8 cellular contexts compared by ENCODE assay signal in genomic region chr10:7408003-7408493, GRCh38. TPM values are rescaled to one million over a fixed set of nuclear protein-coding genes. Genes with fewer than 3 reads are reported as not detected.
DNase-seq lines count a peak whose midpoint lies in the region; ATAC-seq and TF ChIP-seq lines count a peak whose summit lies in the region.

No MANE protein-coding gene starts in this region.

- H3K27me3 ChIP-seq in breast epithelium, result peaks cover 0 to 16% of the 10 kb centered on the region in 2 donors
- peaks cover 8% of the 10 kb centered on the region for H3K27me3 ChIP-seq in mesendoderm (ENCODE audit: insufficient read depth, low read length, poor library complexity)

- DNase-seq in breast epithelium (ENCODE audit: low spot score in 2 of 2) (no peak), MCF 10A (ENCODE audit: unreplicated experiment) (no peak), ecto neural progenitor cell (ENCODE audit: low spot score) (peak; percentile 69), mesendoderm (peak; percentile 66)
- peak; percentile 36 to 53 for DNase-seq in activated CD4-positive, alpha-beta T cell treated with anti-CD3 and anti-CD28 coated beads for 4 hours
- DNase-seq in stimulated activated naive CD8-positive, alpha-beta T cell treated with anti-CD3 and anti-CD28 coated beads, Interleukin-15, amount 100 ng/mL, for 72 hours, result peak; percentile 46 to 55

- peaks cover 1% of the 10 kb centered on the region for H3K79me1 ChIP-seq in mesendoderm (ENCODE audit: low read length)

- no peak overlapping the region for H2BK15ac ChIP-seq in mesendoderm (replicated peaks; ENCODE audit: low read depth)

- H3K9me3 Mint-ChIP-seq in MCF 10A (ENCODE audit: unreplicated experiment), result no peaks in the 10 kb centered on the region
- no peaks in the 10 kb centered on the region for H3K9me3 Mint-ChIP-seq in stimulated activated naive CD8-positive, alpha-beta T cell treated with anti-CD3 and anti-CD28 coated beads, Interleukin-15, amount 100 ng/mL, for 72 hours

- H3K27ac ChIP-seq in breast epithelium (peak overlapping the region; percentile 75 to 93), mesendoderm (ENCODE audit: low read depth, low read length) (no peak overlapping the region)

- no peak overlapping the region for H3K4ac ChIP-seq in mesendoderm (ENCODE audit: low read depth, low read length)

- H2BK120ac ChIP-seq in mesendoderm (ENCODE audit: low read depth, low read length), result no peak overlapping the region

- peak overlapping the region; percentile 53 for H3K9ac ChIP-seq in mesendoderm (ENCODE audit: low read length)

- peak overlapping the region; percentile 41 for H3K18ac ChIP-seq in mesendoderm (ENCODE audit: low read length)

- TF ChIP-seq POLR2A in breast epithelium (IDR thresholded peaks at IDR 0.05), result no peak

- peak overlapping the region; percentile 58 for H3K4me2 ChIP-seq in mesendoderm (ENCODE audit: low read length)

- BruUV-seq in MCF 10A (replicated peaks; lab: Mats Ljungman, UMichigan), result no TSS peak

- POLR2A ChIA-PET in MCF 10A (lab: Yijun Ruan, JAX), result interaction anchor here (1.5 to 3.6 kb wide), 3 partner anchors 104 to 175 kb away, joined by 5 to 24 read pairs (median 11); no protein-coding TSS in a partner anchor

- intact Hi-C loops in breast epithelium (cut with DNase I; ENCODE audit: low total_unique reads) (loop anchor here (2.0 kb wide), 1 partner anchor 41 kb away; no protein-coding TSS in a partner anchor), MCF 10A (cut with micrococcal nuclease) (no loop called here)

- H3K79me2 ChIP-seq in mesendoderm (ENCODE audit: control insufficient read depth, insufficient read depth, low read length), result no peaks in the 10 kb centered on the region

- WGBS in mesendoderm (ENCODE audit: extremely low coverage, insufficient coverage, low lambda C conversion rate), result no CpG with 5 or more reads among the region's 41 CpGs

- no peak for ATAC-seq in stimulated activated naive CD8-positive, alpha-beta T cell treated with anti-CD3 and anti-CD28 coated beads, Interleukin-15, amount 100 ng/mL, for 72 hours
- ATAC-seq in HG02798 (IDR thresholded peaks at IDR 0.05; ENCODE audit: poor library complexity, unreplicated experiment), result no peak
- no peak for ATAC-seq in HG03196 (IDR thresholded peaks at IDR 0.05; ENCODE audit: unreplicated experiment)

- H4K5ac ChIP-seq in mesendoderm (ENCODE audit: low read length), result no peak overlapping the region

- H3K36me3 ChIP-seq in breast epithelium, result no peaks in the 10 kb centered on the region
- no peaks in the 10 kb centered on the region for H3K36me3 ChIP-seq in mesendoderm (ENCODE audit: control insufficient read depth, insufficient read depth, low read length)

- H3K4me3 Mint-ChIP-seq in MCF 10A (ENCODE audit: unreplicated experiment), result no peak overlapping the region
- H3K4me3 Mint-ChIP-seq in stimulated activated naive CD8-positive, alpha-beta T cell treated with anti-CD3 and anti-CD28 coated beads, Interleukin-15, amount 100 ng/mL, for 72 hours, result peak overlapping the region; percentile 92 to 99

- H3K27ac Mint-ChIP-seq in MCF 10A (ENCODE audit: low read depth, unreplicated experiment), result no peak overlapping the region
- peak overlapping the region; percentile 91 to 97 for H3K27ac Mint-ChIP-seq in stimulated activated naive CD8-positive, alpha-beta T cell treated with anti-CD3 and anti-CD28 coated beads, Interleukin-15, amount 100 ng/mL, for 72 hours

- peak overlapping the region; percentile 80 for H3K56ac ChIP-seq in mesendoderm (ENCODE audit: low read length)

- TF ChIP-seq CTCF in breast epithelium (IDR thresholded peaks at IDR 0.05) (no peak), MCF 10A (IDR thresholded peaks at IDR 0.05; ENCODE audit: unreplicated experiment) (no peak)

- no peak overlapping the region for H2BK5ac ChIP-seq in mesendoderm (ENCODE audit: low read length)

- H3K23ac ChIP-seq in mesendoderm (ENCODE audit: low read length), result no peak overlapping the region

- no peaks in the 10 kb centered on the region for H3K9me3 ChIP-seq in breast epithelium

- CTCF ChIA-PET in MCF 10A (lab: Yijun Ruan, JAX), result interaction anchor here (0.6 kb wide), 1 partner anchor 137 kb away, joined by 4 read pairs; no protein-coding TSS in a partner anchor

- peaks cover 9% of the 10 kb centered on the region for H3K4me1 Mint-ChIP-seq in MCF 10A (ENCODE audit: insufficient read depth, unreplicated experiment)
- H3K4me1 Mint-ChIP-seq in stimulated activated naive CD8-positive, alpha-beta T cell treated with anti-CD3 and anti-CD28 coated beads, Interleukin-15, amount 100 ng/mL, for 72 hours, result peaks cover 75% of the 10 kb centered on the region

- H4K8ac ChIP-seq in mesendoderm (ENCODE audit: low read depth, low read length), result no peak overlapping the region

- H3K36me3 Mint-ChIP-seq in MCF 10A (ENCODE audit: insufficient read depth, unreplicated experiment), result peaks cover 5% of the 10 kb centered on the region

- no peaks in the 10 kb centered on the region for H3K27me3 Mint-ChIP-seq in MCF 10A (ENCODE audit: insufficient read depth, unreplicated experiment)
- peaks cover 14% of the 10 kb centered on the region for H3K27me3 Mint-ChIP-seq in stimulated activated naive CD8-positive, alpha-beta T cell treated with anti-CD3 and anti-CD28 coated beads, Interleukin-15, amount 100 ng/mL, for 72 hours

- peaks cover 8 to 12% of the 10 kb centered on the region in 2 donors for H3K4me1 ChIP-seq in breast epithelium
- peaks cover 5% of the 10 kb centered on the region for H3K4me1 ChIP-seq in mesendoderm (ENCODE audit: control insufficient read depth, low read depth, low read length)

- no peak overlapping the region for H2AK5ac ChIP-seq in mesendoderm (ENCODE audit: low read length)

- H3K4me3 ChIP-seq in breast epithelium (peak overlapping the region; percentile 65 to 90 (median 78)), mesendoderm (ENCODE audit: low read length) (peak overlapping the region; percentile 15)

RNA-seq across cellular contexts. Expression of gene SFMBT2, which starts 2.8 kb away (rescaled TPM):
- 10 to 100 TPM in 2 of 3 donors, 1 to 10 TPM in 1; 3.5 to 32.8 (median 22.8) TPM for total RNA-seq in breast epithelium
- total RNA-seq in MCF 10A (2022), result 5.8 and 7.4 TPM in 2 replicates
- polyA plus RNA-seq in mesendoderm (2013, experiment 1 of 2), result 1.1 TPM
- 1.0 TPM for polyA plus RNA-seq in mesendoderm (2013, experiment 2 of 2)

Comparison
In these comparisons a context has a peak if more than half of its experiments do, and no peak if none do; other contexts are left out.
1. DNase-seq: peak in activated CD4-positive, alpha-beta T cell treated with anti-CD3 and anti-CD28 coated beads for 4 hours (2 of 2), ecto neural progenitor cell (single experiment), mesendoderm (single experiment) and stimulated activated naive CD8-positive, alpha-beta T cell treated with anti-CD3 and anti-CD28 coated beads, Interleukin-15, amount 100 ng/mL, for 72 hours (2 of 2); none in breast epithelium (0 of 2) and MCF 10A (single experiment).